Comparison of ENCODE assay signal across 8 cellular contexts in the genomic region with DNA sequence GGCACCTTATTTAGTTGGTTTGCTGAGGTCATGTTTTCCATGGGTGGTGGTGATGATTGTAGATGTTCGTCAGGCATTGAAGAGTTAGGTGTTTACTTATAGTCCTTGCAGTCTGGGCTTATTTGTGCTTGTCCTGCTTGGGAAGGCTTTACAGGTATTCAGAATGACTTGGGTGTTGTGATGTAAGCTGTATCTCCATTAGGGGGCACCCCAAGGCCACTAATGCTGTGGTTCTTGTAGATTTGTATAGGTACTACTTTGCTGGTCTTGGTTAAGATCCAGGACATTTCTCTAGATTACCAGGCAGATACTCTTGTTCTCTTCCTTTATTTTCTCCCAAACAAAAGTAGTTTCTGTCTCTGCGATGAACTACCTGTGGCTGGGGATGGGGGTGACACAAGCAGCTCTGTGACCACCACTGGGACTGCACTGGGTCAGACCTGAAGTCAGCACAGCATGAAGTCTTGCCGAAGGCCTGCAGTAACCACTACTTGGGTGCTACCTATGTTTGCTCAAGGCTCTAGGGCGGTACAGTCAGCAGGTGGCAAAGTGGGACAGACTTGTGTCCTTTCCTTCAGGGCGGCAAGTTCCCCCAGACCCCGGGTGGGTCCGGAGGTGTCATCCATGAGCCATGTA. TPM values are rescaled to one million over a fixed set of nuclear protein-coding genes. Genes with fewer than 3 reads are reported as not detected.
DNase-seq lines count a peak whose midpoint lies in the region; ATAC-seq, FAIRE-seq and TF ChIP-seq lines count a peak whose summit lies in the region.

No MANE protein-coding gene starts in this region.

- intact Hi-C loops in pancreas (cut with DNase I), result no loop called here

- no peak for FAIRE-seq in pancreas (lab: Jason Lieb, UNC)

- H3K4me1 ChIP-seq in pancreas, result no peaks in the 10 kb centered on the region

- no peaks in the 10 kb centered on the region for H3K36me3 ChIP-seq in pancreas

- H3K4me3 ChIP-seq in epithelial cell of proximal tubule (ENCODE audit: low read depth, low read length), result no peak overlapping the region
- H3K4me3 ChIP-seq in pancreas, result no peak overlapping the region

- ATAC-seq in GM21737 (IDR thresholded peaks at IDR 0.05; ENCODE audit: unreplicated experiment), result no peak
- no peak for ATAC-seq in pancreas

- TF ChIP-seq CTCF in epithelial cell of proximal tubule (conservative IDR thresholded peaks at IDR 0.05; ENCODE audit: low read depth, low read length) (peak; percentile 67), pancreas (IDR thresholded peaks at IDR 0.05) (no peak)

- DNase-seq in SIG-M5 treated with dmso at 0.1 percent for 504 hours (lab: John Stamatoyannopoulos, UW; ENCODE audit: unreplicated experiment) (peak; percentile 45), SIG-M5 (lab: John Stamatoyannopoulos, UW) (no peak), HCEC 1CT (peak; percentile 20), NCI-H69 (lab: John Stamatoyannopoulos, UW) (peak; percentile 62), epithelial cell of proximal tubule (ENCODE audit: low read depth) (peak; percentile 15), NCI-H187 treated with DMSO at 0.1 percent for 48 hours (lab: John Stamatoyannopoulos, UW) (no peak), pancreas (no peak)

- no peaks in the 10 kb centered on the region for H3K9me3 ChIP-seq in pancreas

- no peak overlapping the region for H3K27ac ChIP-seq in pancreas

- no peaks in the 10 kb centered on the region for H3K27me3 ChIP-seq in pancreas

- 73 to 83% methylated on average over 7 of the region's 7 CpGs for whole genome bisulfite sequencing in pancreas, 2 donors

RNA-seq across cellular contexts. Expression of gene FBXO33, which starts 35.8 kb away (rescaled TPM):
- total RNA-seq in epithelial cell of proximal tubule, result 14.4 and 16.8 TPM in 2 replicates
- 1 to 10 TPM; 4.1 to 6.9 (median 4.8) TPM for total RNA-seq in pancreas
- polyA plus RNA-seq in pancreas, result 1 to 10 TPM; 2.1 to 5.8 TPM

Comparison
In these comparisons a context has a peak if more than half of its experiments do, and no peak if none do; other contexts are left out.
1. DNase-seq: peak in SIG-M5 treated with dmso at 0.1 percent for 504 hours (single experiment), HCEC 1CT (single experiment), NCI-H69 (single experiment) and epithelial cell of proximal tubule (single experiment); none in SIG-M5 (single experiment), NCI-H187 treated with DMSO at 0.1 percent for 48 hours (single experiment) and pancreas (0 of 6).